1 cellular context compared by ENCODE assay signal in genomic region chr4:39043697-39044363, GRCh38.
TF ChIP-seq lines count a peak whose summit lies in the region.

No MANE protein-coding gene starts in this region.

TF ChIP-seq in H1, 55 proteins besides CTCF, POLR2A, EP300 and RAD21 (continued from another document):
- no peak for TF ChIP-seq SP4 (IDR thresholded peaks at IDR 0.05; ENCODE audit: low read length)
- TF ChIP-seq BCL11A (IDR thresholded peaks at IDR 0.05; ENCODE audit: low read depth in 2 of 2, low read length in 2 of 2) = no peak
- no peak for TF ChIP-seq FOSL1 (IDR thresholded peaks at IDR 0.05; ENCODE audit: insufficient read depth, low read depth, low read length)
